8 cellular contexts compared by ENCODE assay signal in genomic region chr10:99233000-99233679, GRCh38. TPM values are rescaled to one million over a fixed set of nuclear protein-coding genes. Genes with fewer than 3 reads are reported as not detected.
DNase-seq lines count a peak whose midpoint lies in the region; ATAC-seq and TF ChIP-seq lines count a peak whose summit lies in the region.

No MANE protein-coding gene starts in this region.

- H3K36me3 ChIP-seq in suprapubic skin = no peaks in the 10 kb centered on the region
- no peaks in the 10 kb centered on the region for H3K36me3 ChIP-seq in ovary

- TF ChIP-seq CTCF in activated CD8-positive, alpha-beta T cell treated with anti-CD3 and anti-CD28 coated beads for 36 hours (IDR thresholded peaks at IDR 0.05) = no peak
- TF ChIP-seq CTCF in suprapubic skin (IDR thresholded peaks at IDR 0.05) (no peak), ovary (IDR thresholded peaks at IDR 0.05) (no peak)

- TF ChIP-seq POLR2A in suprapubic skin (IDR thresholded peaks at IDR 0.05) (no peak), ovary (IDR thresholded peaks at IDR 0.05) (no peak)

- DNase-seq in activated CD8-positive, alpha-beta T cell treated with anti-CD3 and anti-CD28 coated beads, Interleukin-2, amount 10 ng/mL, durations not matched to agents 7 days and 5 days = no peak
- no peak for DNase-seq in activated CD8-positive, alpha-beta T cell treated with anti-CD3 and anti-CD28 coated beads for 36 hours
- DNase-seq in caudate nucleus (lab: John Stamatoyannopoulos, UW) (no peak), memory B cell (ENCODE audit: low spot score in 2 of 2) (no peak), suprapubic skin (ENCODE audit: low spot score in 2 of 2) (no peak), ovary (no peak), NCI-H748 treated with DMSO at 0.1 percent for 48 hours (lab: John Stamatoyannopoulos, UW) (no peak)

- H3K9me3 ChIP-seq in suprapubic skin (no peaks in the 10 kb centered on the region), ovary (no peaks in the 10 kb centered on the region)

- no peak for TF ChIP-seq EP300 in suprapubic skin (IDR thresholded peaks at IDR 0.05)
- TF ChIP-seq EP300 in ovary (IDR thresholded peaks at IDR 0.05) = no peak

- H3K4me3 ChIP-seq in suprapubic skin (peak overlapping the region; percentile 48), ovary (no peak overlapping the region)

- no peaks in the 10 kb centered on the region for H3K36me3 Mint-ChIP-seq in activated CD8-positive, alpha-beta T cell treated with anti-CD3 and anti-CD28 coated beads, Interleukin-2, amount 10 ng/mL, durations not matched to agents 7 days and 5 days (ENCODE audit: low read depth)
- H3K36me3 Mint-ChIP-seq in activated CD8-positive, alpha-beta T cell treated with anti-CD3 and anti-CD28 coated beads for 36 hours (ENCODE audit: low read depth) = no peaks in the 10 kb centered on the region
- peaks cover 3% of the 10 kb centered on the region for H3K36me3 Mint-ChIP-seq in memory B cell

- intact Hi-C loops in activated CD8-positive, alpha-beta T cell treated with anti-CD3 and anti-CD28 coated beads for 36 hours (cut with micrococcal nuclease) = no loop called here
- intact Hi-C loops in ovary (cut with DNase I) = no loop called here

- H3K27me3 Mint-ChIP-seq in activated CD8-positive, alpha-beta T cell treated with anti-CD3 and anti-CD28 coated beads, Interleukin-2, amount 10 ng/mL, durations not matched to agents 7 days and 5 days (ENCODE audit: low read depth) = peaks cover 83% of the 10 kb centered on the region
- peaks cover 81% of the 10 kb centered on the region for H3K27me3 Mint-ChIP-seq in activated CD8-positive, alpha-beta T cell treated with anti-CD3 and anti-CD28 coated beads for 36 hours
- peaks cover 25% of the 10 kb centered on the region for H3K27me3 Mint-ChIP-seq in memory B cell

- POLR2A ChIA-PET in activated CD8-positive, alpha-beta T cell treated with anti-CD3 and anti-CD28 coated beads, Interleukin-2, amount 10 ng/mL, durations not matched to agents 7 days and 5 days (lab: Charles Lee) = no interaction called here
- POLR2A ChIA-PET in activated CD8-positive, alpha-beta T cell treated with anti-CD3 and anti-CD28 coated beads for 36 hours (lab: Charles Lee) = no interaction called here

- H3K27ac Mint-ChIP-seq in activated CD8-positive, alpha-beta T cell treated with anti-CD3 and anti-CD28 coated beads, Interleukin-2, amount 10 ng/mL, durations not matched to agents 7 days and 5 days = no peak overlapping the region
- no peak overlapping the region for H3K27ac Mint-ChIP-seq in activated CD8-positive, alpha-beta T cell treated with anti-CD3 and anti-CD28 coated beads for 36 hours
- no peak overlapping the region for H3K27ac Mint-ChIP-seq in memory B cell

- peaks cover 87% of the 10 kb centered on the region for H3K27me3 ChIP-seq in suprapubic skin
- no peaks in the 10 kb centered on the region for H3K27me3 ChIP-seq in ovary

- H3K27ac ChIP-seq in caudate nucleus (ENCODE audit: low read depth, low read length) (peak overlapping the region; percentile 50), suprapubic skin (no peak overlapping the region), ovary (no peak overlapping the region)

- ATAC-seq in activated CD8-positive, alpha-beta T cell treated with anti-CD3 and anti-CD28 coated beads, Interleukin-2, amount 10 ng/mL, durations not matched to agents 7 days and 5 days = no peak
- ATAC-seq in activated CD8-positive, alpha-beta T cell treated with anti-CD3 and anti-CD28 coated beads for 36 hours = no peak
- no peak for ATAC-seq in memory B cell (ENCODE audit: low read depth)
- no peak for ATAC-seq in GM18858 (IDR thresholded peaks at IDR 0.05; ENCODE audit: unreplicated experiment)

- H3K4me1 Mint-ChIP-seq in activated CD8-positive, alpha-beta T cell treated with anti-CD3 and anti-CD28 coated beads, Interleukin-2, amount 10 ng/mL, durations not matched to agents 7 days and 5 days (ENCODE audit: low read depth) = peaks cover 26% of the 10 kb centered on the region
- peaks cover 33% of the 10 kb centered on the region for H3K4me1 Mint-ChIP-seq in activated CD8-positive, alpha-beta T cell treated with anti-CD3 and anti-CD28 coated beads for 36 hours (ENCODE audit: low read depth)
- H3K4me1 Mint-ChIP-seq in memory B cell = peaks cover 10% of the 10 kb centered on the region

- H3K4me3 Mint-ChIP-seq in activated CD8-positive, alpha-beta T cell treated with anti-CD3 and anti-CD28 coated beads, Interleukin-2, amount 10 ng/mL, durations not matched to agents 7 days and 5 days = peak overlapping the region; percentile 34
- H3K4me3 Mint-ChIP-seq in activated CD8-positive, alpha-beta T cell treated with anti-CD3 and anti-CD28 coated beads for 36 hours = no peak overlapping the region
- peak overlapping the region; percentile 47 for H3K4me3 Mint-ChIP-seq in memory B cell

- H3K4me1 ChIP-seq in suprapubic skin (peaks cover 46% of the 10 kb centered on the region), ovary (ENCODE audit: insufficient read depth) (peaks cover 6% of the 10 kb centered on the region)

- CTCF ChIA-PET in activated CD8-positive, alpha-beta T cell treated with anti-CD3 and anti-CD28 coated beads, Interleukin-2, amount 10 ng/mL, durations not matched to agents 7 days and 5 days (lab: Charles Lee) = interaction anchor here (1.7 kb wide), 1 partner anchor 13 kb away, joined by 7 read pairs; no protein-coding TSS in a partner anchor
- CTCF ChIA-PET in activated CD8-positive, alpha-beta T cell treated with anti-CD3 and anti-CD28 coated beads for 36 hours (lab: Charles Lee) = no interaction called here

- 18% methylated on average over 18 of the region's 18 CpGs for WGBS in suprapubic skin
- 25 to 42% (median 37%) methylated on average over 18 of the region's 18 CpGs for WGBS in ovary, 3 donors

- no peaks in the 10 kb centered on the region for H3K9me3 Mint-ChIP-seq in activated CD8-positive, alpha-beta T cell treated with anti-CD3 and anti-CD28 coated beads, Interleukin-2, amount 10 ng/mL, durations not matched to agents 7 days and 5 days (ENCODE audit: insufficient read depth)
- no peaks in the 10 kb centered on the region for H3K9me3 Mint-ChIP-seq in activated CD8-positive, alpha-beta T cell treated with anti-CD3 and anti-CD28 coated beads for 36 hours
- H3K9me3 Mint-ChIP-seq in memory B cell = peaks cover 5% of the 10 kb centered on the region

RNA-seq across cellular contexts. Expression of gene HPSE2, which starts 2.5 kb away (rescaled TPM):
- total RNA-seq in activated CD8-positive, alpha-beta T cell treated with anti-CD3 and anti-CD28 coated beads, Interleukin-2, amount 10 ng/mL, durations not matched to agents 7 days and 5 days = not detected
- not detected for total RNA-seq in activated CD8-positive, alpha-beta T cell treated with anti-CD3 and anti-CD28 coated beads for 36 hours
- total RNA-seq in suprapubic skin (1 to 10 TPM in 2 of 4 donors, under 1 TPM in 2; 0.95 to 1.3 (median 0.99) TPM), ovary (1 to 10 TPM in 1 of 7 donors, under 1 TPM in 2, not detected in 4; 0.07 to 1.2 (median 0.11) TPM)
- under 1 TPM; 0.12 to 0.20 TPM for polyA plus RNA-seq in ovary
